ENCODE assay signal across 22 cellular contexts in genomic region chr4:70768301-70768948, GRCh38.
"Had no signal": no experiment of that assay in that cellular context is flagged by ENCODE, and none has a peak within 500 bp of the region (broad histone marks: within the 10 kb centered on the region; RNA-seq: fewer than 3 reads in every experiment).

No MANE protein-coding gene starts in this region.

- H3K27me3 ChIP-seq: ascending aorta, neutrophil, spleen, suprapubic skin had no signal

- DNase-seq: activated CD4-positive, alpha-beta T cell treated with anti-CD3 and anti-CD28 coated beads for 1 hour; activated CD8-positive, alpha-beta memory T cell treated with anti-CD3 and anti-CD28 coated beads, Interleukin-2, amount 50 U/mL, for 4 hours; activated CD8-positive, alpha-beta T cell treated with anti-CD3 and anti-CD28 coated beads for 36 hours; activated naive CD4-positive, alpha-beta T cell; activated naive CD8-positive, alpha-beta T cell treated with anti-CD3 and anti-CD28 coated beads, Interleukin-2, amount 50 U/mL, for 24 hours; caudate nucleus; effector memory CD4-positive, alpha-beta T cell; glutamatergic neuron; immature natural killer cell; left cardiac atrium; lower lobe of right lung; naive thymus-derived CD4-positive, alpha-beta T cell; right cardiac atrium; spleen; stimulated activated CD4-positive, alpha-beta T cell treated with anti-CD3 and anti-CD28 coated beads, Interleukin-2, amount 100 ng/mL, for 24 hours; stimulated activated naive CD4-positive, alpha-beta T cell; T-helper 9 cell had no signal

- H3K4me1 ChIP-seq: ascending aorta, lower lobe of right lung, suprapubic skin had no signal

- H3K27ac ChIP-seq: ascending aorta, coronary artery, epithelial cell of prostate, lower lobe of right lung, neutrophil, spleen, suprapubic skin had no signal

- H3K36me3 ChIP-seq: neutrophil had no signal

- H3K9me3 ChIP-seq: ascending aorta, lower lobe of right lung, neutrophil, spleen, suprapubic skin had no signal

- H3K4me3 ChIP-seq: ascending aorta, coronary artery, lower lobe of right lung, spleen, suprapubic skin had no signal
